28 cellular contexts compared by ENCODE assay signal in genomic region chr9:130379649-130379970, GRCh38.
"Had no signal": no experiment of that assay in that cellular context is flagged by ENCODE, and none has a peak within 500 bp of the region (broad histone marks: within the 10 kb centered on the region; RNA-seq: fewer than 3 reads in every experiment).

No MANE protein-coding gene starts in this region.

- H3K27me3 ChIP-seq: dorsolateral prefrontal cortex, esophagus muscularis mucosa, gastrocnemius medialis, heart left ventricle had no signal

- DNase-seq: activated CD4-positive, alpha-beta memory T cell treated with anti-CD3 and anti-CD28 coated beads, Interleukin-2, amount 10 ng/mL, durations not matched to agents 7 days and 5 days; activated CD4-positive, alpha-beta T cell treated with anti-CD3 and anti-CD28 coated beads for 1 hour; activated CD4-positive, alpha-beta T cell treated with anti-CD3 and anti-CD28 coated beads for 4 hours; activated CD4-positive, alpha-beta T cell treated with anti-CD3 and anti-CD28 coated beads, Interleukin-2, amount 10 ng/mL, durations not matched to agents 7 days and 5 days; activated CD4-positive, alpha-beta T cell treated with anti-CD3 and anti-CD28 coated beads, Interleukin-2, amount 50 U/mL, for 4 hours; activated CD8-positive, alpha-beta memory T cell treated with anti-CD3 and anti-CD28 coated beads, Interleukin-2, amount 50 U/mL, for 48 hours; activated effector memory CD4-positive, alpha-beta T cell treated with Interleukin-2 at 50 U/mL for 16 hours; activated gamma-delta T cell treated with Interleukin-2 at 50 U/mL for 16 hours; activated naive CD4-positive, alpha-beta T cell treated with anti-CD3 and anti-CD28 coated beads, Interleukin-2, amount 50 U/mL, for 16 hours; activated naive CD4-positive, alpha-beta T cell treated with Interleukin-2 at 50 U/mL for 16 hours; activated T-cell treated with anti-CD3 and anti-CD28 coated beads for 4 hours; activated T-cell treated with anti-CD3 and anti-CD28 coated beads, Interleukin-2, amount 50 U/mL, for 24 hours; activated T-cell treated with anti-CD3 and anti-CD28 coated beads, Interleukin-2, amount 50 U/mL, for 72 hours; amniotic stem cell; anterior cingulate cortex; brain microvascular endothelial cell; dorsolateral prefrontal cortex; effector memory CD4-positive, alpha-beta T cell; endodermal cell; erythroblast; foreskin keratinocyte; gastrocnemius medialis; glutamatergic neuron; heart left ventricle; T-helper 2 cell had no signal

- H3K36me3 ChIP-seq: brain microvascular endothelial cell, gastrocnemius medialis had no signal

- H3K27ac ChIP-seq: brain microvascular endothelial cell, coronary artery, dorsolateral prefrontal cortex, esophagus muscularis mucosa, foreskin keratinocyte, gastrocnemius medialis, heart left ventricle, VCaP had no signal

- H3K4me1 ChIP-seq: esophagus muscularis mucosa, foreskin keratinocyte, gastrocnemius medialis, heart left ventricle had no signal

- H3K4me3 ChIP-seq: coronary artery, dorsolateral prefrontal cortex, esophagus muscularis mucosa, gastrocnemius medialis, heart left ventricle had no signal

- H3K9me3 ChIP-seq: esophagus muscularis mucosa, gastrocnemius medialis, heart left ventricle had no signal
